ENCODE assay signal across 11 cellular contexts in genomic region chr21:41418956-41419680, GRCh38. TPM values are rescaled to one million over a fixed set of nuclear protein-coding genes. Genes with fewer than 3 reads are reported as not detected.
DNase-seq lines count a peak whose midpoint lies in the region; ATAC-seq and TF ChIP-seq lines count a peak whose summit lies in the region.
"Had no signal": no experiment of that assay in that cellular context is flagged by ENCODE, and none has a peak within 500 bp of the region (broad histone marks: within the 10 kb centered on the region; RNA-seq: fewer than 3 reads in every experiment).

No MANE protein-coding gene starts in this region.

- no peak for DNase-seq in Caco-2
- DNase-seq in neural progenitor cell (ENCODE audit: low spot score): no peak
- no peak for DNase-seq in NCI-H446 treated with DMSO at 0.1 percent for 48 hours (lab: John Stamatoyannopoulos, UW)
- no peak for DNase-seq in HuH-7.5 (ENCODE audit: low spot score)
- DNase-seq: activated T-cell treated with anti-CD3 and anti-CD28 coated beads, Interleukin-2, amount 50 U/mL, for 1 hour; central memory CD4-positive, alpha-beta T cell; T-helper 9 cell had no signal

- peak overlapping the region; percentile 65 for H3K27ac Mint-ChIP-seq in Caco-2 (ENCODE audit: unreplicated experiment)
- no peak overlapping the region for H3K27ac Mint-ChIP-seq in brain
- no peak overlapping the region for H3K27ac Mint-ChIP-seq in neural progenitor cell

- no peaks in the 10 kb centered on the region for H3F3A ChIP-seq in neural progenitor cell (ENCODE audit: low read depth)

- CTCF ChIA-PET in Caco-2 (lab: Charles Lee): no interaction called here

- H3K36me3 Mint-ChIP-seq in Caco-2 (ENCODE audit: insufficient read depth, unreplicated experiment) (no peaks in the 10 kb centered on the region), brain (no peaks in the 10 kb centered on the region), neural progenitor cell (no peaks in the 10 kb centered on the region)

- intact Hi-C loops in Caco-2 (cut with micrococcal nuclease; ENCODE audit: unreplicated experiment): no loop called here

- peaks cover 7 to 14% (median 13%) of the 10 kb centered on the region in 11 experiments; a peak in 20 of 22 replicates for H3K9me3 ChIP-seq in BLaER1 treated with 17β-estradiol and CSF1 and Interleukin-3, amounts not matched to agents 10 nM and 100 nM (replicated peaks in 1 of 11)
- H3K9me3 ChIP-seq in Caco-2 (peaks cover 9% of the 10 kb centered on the region), neural progenitor cell (ENCODE audit: low read depth) (no peaks in the 10 kb centered on the region)

- peak overlapping the region in 2 of 11 experiments; percentile 82 to 86; a peak in 4 of 22 replicates for H3K9ac ChIP-seq in BLaER1 treated with 17β-estradiol and CSF1 and Interleukin-3, amounts not matched to agents 10 nM and 100 nM
- no peak overlapping the region for H3K9ac ChIP-seq in neural progenitor cell

- peak overlapping the region; percentile 92 to 99 (median 95); a peak in 21 of 22 replicates for H3K4me2 ChIP-seq in BLaER1 treated with 17β-estradiol and CSF1 and Interleukin-3, amounts not matched to agents 10 nM and 100 nM
- H3K4me2 ChIP-seq in neural progenitor cell: no peak overlapping the region

- H3K4me3 ChIP-seq in BLaER1 treated with 17β-estradiol and CSF1 and Interleukin-3, amounts not matched to agents 10 nM and 100 nM: no peak overlapping the region
- no peak overlapping the region for H3K4me3 ChIP-seq in Caco-2 (ENCODE audit: low read depth, low read length)
- H3K4me3 ChIP-seq in neural progenitor cell: no peak overlapping the region

- no peaks in the 10 kb centered on the region for H3K36me3 ChIP-seq in BLaER1 treated with 17β-estradiol and CSF1 and Interleukin-3, amounts not matched to agents 10 nM and 100 nM
- H3K36me3 ChIP-seq in Caco-2 (ENCODE audit: control insufficient read depth, insufficient read depth, low read length) (no peaks in the 10 kb centered on the region), neural progenitor cell (no peaks in the 10 kb centered on the region)

- H3K4me1 ChIP-seq in BLaER1 treated with 17β-estradiol and CSF1 and Interleukin-3, amounts not matched to agents 10 nM and 100 nM: peaks cover 40 to 51% (median 48%) of the 10 kb centered on the region in 10 experiments
- peaks cover 5% of the 10 kb centered on the region; the same call in 1 of the 2 replicates for H3K4me1 ChIP-seq in Caco-2
- no peaks in the 10 kb centered on the region for H3K4me1 ChIP-seq in neural progenitor cell

- ATAC-seq in HG03378 (IDR thresholded peaks at IDR 0.05; ENCODE audit: unreplicated experiment): no peak

- H2AFZ ChIP-seq in neural progenitor cell (replicated peaks): no peak overlapping the region

- POLR2A ChIA-PET in Caco-2 (lab: Charles Lee): no interaction called here

- H3K79me2 ChIP-seq in neural progenitor cell (ENCODE audit: low read depth): no peaks in the 10 kb centered on the region

- H3K4me1 Mint-ChIP-seq in Caco-2 (ENCODE audit: low read depth, unreplicated experiment) (no peaks in the 10 kb centered on the region), brain (peaks cover 16% of the 10 kb centered on the region), neural progenitor cell (peaks cover 17% of the 10 kb centered on the region)

- H3K27me3 Mint-ChIP-seq in Caco-2 (ENCODE audit: insufficient read depth, unreplicated experiment) (no peaks in the 10 kb centered on the region), brain (peaks cover 15% of the 10 kb centered on the region), neural progenitor cell (ENCODE audit: insufficient read depth, low read depth) (peaks cover 11% of the 10 kb centered on the region)

- no peak overlapping the region for H3K4me3 Mint-ChIP-seq in Caco-2 (ENCODE audit: unreplicated experiment)
- peak overlapping the region; percentile 7 to 84 (median 55) for H3K4me3 Mint-ChIP-seq in brain
- peak overlapping the region; percentile 30 for H3K4me3 Mint-ChIP-seq in neural progenitor cell

- peak overlapping the region in 9 of 11 experiments; percentile 70 to 88 (median 84); a peak in 16 of 22 replicates for H3K27ac ChIP-seq in BLaER1 treated with 17β-estradiol and CSF1 and Interleukin-3, amounts not matched to agents 10 nM and 100 nM
- no peak overlapping the region for H3K27ac ChIP-seq in neural progenitor cell

- no peak for TF ChIP-seq CTCF in Caco-2 (IDR thresholded peaks at IDR 0.05; ENCODE audit: insufficient read depth in 1 of 2, low read depth in 1 of 2, low read length in 1 of 2, severe bottlenecking in 1 of 2, unreplicated experiment in 1 of 2)
- no peak for TF ChIP-seq CTCF in brain (conservative IDR thresholded peaks at IDR 0.05)
- no peak for TF ChIP-seq CTCF in neural progenitor cell (IDR thresholded peaks at IDR 0.05)

- H3K27me3 ChIP-seq in BLaER1 treated with 17β-estradiol and CSF1 and Interleukin-3, amounts not matched to agents 10 nM and 100 nM: no peaks in the 10 kb centered on the region
- H3K27me3 ChIP-seq in Caco-2 (replicated peaks; ENCODE audit: control insufficient read depth, insufficient read depth, low read length): no peaks in the 10 kb centered on the region
- peaks cover 18% of the 10 kb centered on the region for H3K27me3 ChIP-seq in neural progenitor cell

- H4K20me1 ChIP-seq in BLaER1 treated with 17β-estradiol and CSF1 and Interleukin-3, amounts not matched to agents 10 nM and 100 nM: no peaks in the 10 kb centered on the region
- H4K20me1 ChIP-seq in neural progenitor cell (ENCODE audit: low read depth): no peaks in the 10 kb centered on the region

- peaks cover 10% of the 10 kb centered on the region for H3K9me3 Mint-ChIP-seq in Caco-2 (ENCODE audit: unreplicated experiment)
- H3K9me3 Mint-ChIP-seq in brain: peaks cover 2 to 20% (median 9%) of the 10 kb centered on the region in 5 experiments
- H3K9me3 Mint-ChIP-seq in neural progenitor cell: peaks cover 11% of the 10 kb centered on the region

- BruUV-seq in Caco-2 (replicated peaks; lab: Mats Ljungman, UMichigan): no TSS peak

RNA-seq across cellular contexts. Expression of gene MX1, which starts 6.9 kb away (rescaled TPM):
- total RNA-seq in Caco-2 (2022) (16.3 and 18.9 TPM in 2 replicates), neural progenitor cell (ENCODE audit: low replicate concordance) (0.15 and 1.7 TPM in 2 replicates)
- polyA plus RNA-seq in brain (ENCODE audit: insufficient read depth, low read depth, low replicate concordance): 24.5 TPM

RNA-seq across cellular contexts. Expression of gene MX2, which starts 57.3 kb away (rescaled TPM):
- total RNA-seq in Caco-2 (2022) (0.63 and 0.84 TPM in 2 replicates), neural progenitor cell (ENCODE audit: low replicate concordance) (2.2 and 3.3 TPM in 2 replicates)
- 0.93 TPM for polyA plus RNA-seq in brain (ENCODE audit: insufficient read depth, low read depth, low replicate concordance)
- polyA plus RNA-seq: neural cell had no signal
